Comparison of ENCODE assay signal across 17 cellular contexts in the genomic region with DNA sequence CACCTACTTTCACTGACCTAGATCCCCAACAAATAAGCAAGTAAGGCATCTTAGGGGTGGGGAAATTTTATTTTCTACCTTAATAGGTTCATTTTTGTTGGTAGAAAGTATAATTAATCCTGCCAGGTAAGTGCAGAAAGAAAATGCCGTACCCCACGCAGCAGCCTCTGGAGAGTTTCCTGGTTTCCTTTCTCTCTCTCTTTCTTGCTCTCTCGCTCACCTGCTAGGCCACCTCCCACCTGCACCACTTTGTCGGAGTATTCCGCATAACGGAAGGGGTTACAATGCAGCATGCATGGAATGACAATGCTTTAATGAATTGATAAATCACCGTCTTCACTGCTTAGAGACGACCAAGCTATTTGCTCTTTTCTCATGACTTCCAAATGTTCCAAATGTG.
A peak's percentile ranks its signal among the peaks of the same experiment; 100 is the strongest.
DNase-seq lines count a peak whose midpoint lies in the region; ATAC-seq, FAIRE-seq and TF ChIP-seq lines count a peak whose summit lies in the region.
"Had no signal": no experiment of that assay in that cellular context is flagged by ENCODE, and none has a peak within 500 bp of the region (broad histone marks: within the 10 kb centered on the region; RNA-seq: fewer than 3 reads in every experiment).

No MANE protein-coding gene starts in this region.

- H2BK120ac ChIP-seq in H1 (replicated peaks; ENCODE audit: low read depth, low read length) = no peak overlapping the region

- no peak overlapping the region for H2BK15ac ChIP-seq in H1 (ENCODE audit: low read length)

- H2AFZ ChIP-seq in H1 (ENCODE audit: low read length) = no peak overlapping the region
- H2AFZ ChIP-seq: GM23248 had no signal

- H2BK20ac ChIP-seq in H1 (ENCODE audit: low read length) = no peak overlapping the region

- no peak overlapping the region for H3K18ac ChIP-seq in H1 (ENCODE audit: extremely low read depth, low read length)

- H4K91ac ChIP-seq in H1 (replicated peaks; ENCODE audit: insufficient read length, low read length) = no peak overlapping the region

- H4K8ac ChIP-seq in H1 (ENCODE audit: extremely low read depth, insufficient read depth, low read length) = no peak overlapping the region

- DNase-seq in WTC11 (ENCODE audit: low spot score) (no peak), H1 (ENCODE audit: low read depth in 1 of 2, low spot score in 2 of 2) (peak in 1 of 2 experiments; percentile 41), stomach (no peak), HuH-7 (ENCODE audit: low spot score) (no peak)
- DNase-seq: CD8-positive, alpha-beta T cell; DMS 273 treated with DMSO at 0.1 percent for 48 hours; GM23248; H7; HFFc6 had no signal

- CTCF ChIA-PET in WTC11 (lab: Charles Lee) = interaction anchor here (1.1 kb wide), 1 partner anchor 72 kb away, joined by 3 read pairs; no protein-coding TSS in a partner anchor
- CTCF ChIA-PET in H1 (lab: Charles Lee; ENCODE audit: partially characterized antibody) = interaction anchor here (1.0 to 1.6 kb wide), 2 partner anchors 11 to 41 kb away, joined by 4 read pairs; no protein-coding TSS in a partner anchor

- H4K5ac ChIP-seq in H1 (ENCODE audit: insufficient read length, low read depth, low read length) = no peak overlapping the region

- ATAC-seq in WTC11 (peak; percentile 77), HG03342 (IDR thresholded peaks at IDR 0.05; ENCODE audit: unreplicated experiment) (no peak)
- ATAC-seq: CD8-positive, alpha-beta T cell; HCT116; HepG2 had no signal

- H3K4me1 Mint-ChIP-seq in WTC11 = peaks cover 28% of the 10 kb centered on the region
- H3K4me1 Mint-ChIP-seq: B cell had no signal

- TF ChIP-seq POLR2A in H1 (IDR thresholded peaks at IDR 0.05; ENCODE audit: control extremely low read depth in 1 of 2, low read depth in 2 of 2, low read length in 2 of 2) = no peak
- no peak for TF ChIP-seq POLR2A in stomach (IDR thresholded peaks at IDR 0.05)

- H2AK5ac ChIP-seq in H1 (ENCODE audit: low read depth, low read length) = no peak overlapping the region

- WGBS in H1 (ENCODE audit: extremely low coverage in 1 of 2, insufficient coverage in 1 of 2, insufficient read length in 1 of 2, insufficient replicate concordance in 2 of 2, low coverage in 1 of 2, low lambda C conversion rate in 2 of 2, missing lambda C conversion rate in 1 of 2), 2 experiments = 15% methylated on average over 8 of the region's 8 CpGs; no CpG with 5 or more reads in 1 of the 2 experiments
- 73 to 88% (median 82%) methylated on average over 8 of the region's 8 CpGs for WGBS in stomach, 5 donors

- no peak overlapping the region for H2BK12ac ChIP-seq in H1 (ENCODE audit: low read depth, low read length)

- no peaks in the 10 kb centered on the region for H3K79me1 ChIP-seq in H1 (ENCODE audit: low read depth, low read length)

- H3K27ac Mint-ChIP-seq in WTC11 = no peak overlapping the region
- H3K27ac Mint-ChIP-seq: B cell; CD8-positive, alpha-beta T cell; HFFc6 had no signal

- H3K9me3 ChIP-seq in H1 (ENCODE audit: insufficient read depth in 2 of 2, low read depth in 1 of 2, low read length in 1 of 2) = no peaks in the 10 kb centered on the region
- no peaks in the 10 kb centered on the region for H3K9me3 ChIP-seq in stomach
- H3K9me3 ChIP-seq: BLaER1 treated with 17β-estradiol and CSF1 and Interleukin-3, amounts not matched to agents 10 nM and 100 nM had no signal

- no peaks in the 10 kb centered on the region for H3K9me3 Mint-ChIP-seq in WTC11
- H3K9me3 Mint-ChIP-seq: CD8-positive, alpha-beta T cell; HFFc6 had no signal

- H3K79me2 ChIP-seq in H1 (ENCODE audit: control insufficient read depth in 1 of 2, insufficient read depth in 2 of 2, low read length in 2 of 2) = no peaks in the 10 kb centered on the region

- no peaks in the 10 kb centered on the region for H3K27me3 ChIP-seq in H1 (replicated peaks in 1 of 4; ENCODE audit: control insufficient read depth in 3 of 4, extremely low read depth in 1 of 4, insufficient read depth in 3 of 4, low read length in 3 of 4)
- H3K27me3 ChIP-seq in layer of hippocampus (ENCODE audit: control insufficient read depth, insufficient read depth, low read length) = no peaks in the 10 kb centered on the region
- no peaks in the 10 kb centered on the region for H3K27me3 ChIP-seq in stomach
- H3K27me3 ChIP-seq: BLaER1 treated with 17β-estradiol and CSF1 and Interleukin-3, amounts not matched to agents 10 nM and 100 nM had no signal

- no peak for TF ChIP-seq RAD21 in H1 (IDR thresholded peaks at IDR 0.05 in 1 of 2, conservative IDR thresholded peaks at IDR 0.05 in 1 of 2; ENCODE audit: low read depth in 2 of 2, low read length in 2 of 2)

- H2BK5ac ChIP-seq in H1 (ENCODE audit: low read depth, low read length) = no peak overlapping the region

- H3K36me3 ChIP-seq in H1 (ENCODE audit: control insufficient read depth in 2 of 4, insufficient read depth in 4 of 4, low read length in 3 of 4) (no peaks in the 10 kb centered on the region), stomach (peaks cover 0 to 5% (median 0%) of the 10 kb centered on the region in 4 donors)

- POLR2A ChIA-PET in WTC11 (lab: Charles Lee) = no interaction called here
- POLR2A ChIA-PET in H1 (lab: Charles Lee; ENCODE audit: partially characterized antibody) = interaction anchor here (0.9 to 1.1 kb wide), 2 partner anchors 232 to 268 kb away, joined by 3 to 5 read pairs; no protein-coding TSS in a partner anchor

- intact Hi-C loops in stomach (cut with DNase I; ENCODE audit: low total_unique reads) = no loop called here

- no peak overlapping the region for H3K4me3 Mint-ChIP-seq in WTC11
- H3K4me3 Mint-ChIP-seq: B cell; CD8-positive, alpha-beta T cell; HFFc6 had no signal

- peak overlapping the region; percentile 2 to 33; a peak in 2 of 4 replicates for H3K4me2 ChIP-seq in H1 (ENCODE audit: insufficient read depth in 1 of 2, low read depth in 2 of 2, low read length in 2 of 2)
- H3K4me2 ChIP-seq: BLaER1 treated with 17β-estradiol and CSF1 and Interleukin-3, amounts not matched to agents 10 nM and 100 nM had no signal

- H3K36me3 Mint-ChIP-seq in WTC11 = no peaks in the 10 kb centered on the region
- H3K36me3 Mint-ChIP-seq: CD8-positive, alpha-beta T cell had no signal

- no peak overlapping the region for H3K23ac ChIP-seq in H1 (ENCODE audit: insufficient read length)

- no peak overlapping the region for H3K4me3 ChIP-seq in H1 (ENCODE audit: extremely low read depth in 1 of 4, insufficient read depth in 2 of 4, low read depth in 3 of 4, low read length in 4 of 4)
- no peak overlapping the region for H3K4me3 ChIP-seq in stomach
- H3K4me3 ChIP-seq: BLaER1 treated with 17β-estradiol and CSF1 and Interleukin-3, amounts not matched to agents 10 nM and 100 nM; GM23248 had no signal

- no peak overlapping the region for H3K56ac ChIP-seq in H1 (replicated peaks; ENCODE audit: insufficient read length, low read depth, low read length)

- H3K4me1 ChIP-seq in H1 (replicated peaks in 1 of 4; ENCODE audit: control insufficient read depth in 3 of 4, insufficient read depth in 4 of 4, low read length in 3 of 4) (peaks cover 0 to 12% (median 8%) of the 10 kb centered on the region in 4 experiments; a peak in 3 of 7 replicates), stomach (peaks cover 0 to 3% (median 0%) of the 10 kb centered on the region in 4 donors)

- H4K20me1 ChIP-seq in H1 (replicated peaks in 1 of 2; ENCODE audit: control insufficient read depth in 1 of 2, insufficient read depth in 2 of 2, low read length in 2 of 2) = no peaks in the 10 kb centered on the region
- H4K20me1 ChIP-seq: BLaER1 treated with 17β-estradiol and CSF1 and Interleukin-3, amounts not matched to agents 10 nM and 100 nM had no signal

- TF ChIP-seq EP300 in H1 (IDR thresholded peaks at IDR 0.05; ENCODE audit: borderline replicate concordance in 1 of 2, low read depth in 2 of 2, low read length in 2 of 2) (no peak), stomach (IDR thresholded peaks at IDR 0.05) (no peak)

- H3K9ac ChIP-seq in H1 (replicated peaks in 1 of 4; ENCODE audit: extremely low read depth in 1 of 4, low read depth in 3 of 4, low read length in 3 of 4) = no peak overlapping the region
- H3K9ac ChIP-seq: BLaER1 treated with 17β-estradiol and CSF1 and Interleukin-3, amounts not matched to agents 10 nM and 100 nM; GM23248 had no signal

- no peaks in the 10 kb centered on the region; the same call in 1 of the 2 replicates for H3K27me3 Mint-ChIP-seq in WTC11 (ENCODE audit: low read depth)

- no peak for FAIRE-seq in H1 (lab: Jason Lieb, UNC)
- FAIRE-seq: G401.6, GM12891, HepG2 had no signal

- no peak overlapping the region for H3K4ac ChIP-seq in H1 (replicated peaks; ENCODE audit: insufficient read length, low read depth, low read length)

- H3K27ac ChIP-seq in H1 (ENCODE audit: low read depth, low read length) (no peak overlapping the region), layer of hippocampus (ENCODE audit: low read depth, low read length) (peak overlapping the region; percentile 13), stomach (no peak overlapping the region)
- H3K27ac ChIP-seq: BLaER1 treated with 17β-estradiol and CSF1 and Interleukin-3, amounts not matched to agents 10 nM and 100 nM; GM23248 had no signal

- no peaks in the 10 kb centered on the region for H3K23me2 ChIP-seq in H1 (ENCODE audit: low read depth, low read length)

- TF ChIP-seq CTCF in WTC11 (IDR thresholded peaks at IDR 0.05) = no peak
- TF ChIP-seq CTCF in H1 (IDR thresholded peaks at IDR 0.05; ENCODE audit: control extremely low read depth in 1 of 3, insufficient read depth in 1 of 3, low read depth in 1 of 3, low read length in 3 of 3) = no peak
- TF ChIP-seq CTCF in stomach (IDR thresholded peaks at IDR 0.05) = no peak

- H3K14ac ChIP-seq in H1 (ENCODE audit: insufficient read length) = no peak overlapping the region

TF ChIP-seq in WTC11, 78 proteins besides CTCF, POLR2A, EP300 and RAD21:
- TF ChIP-seq FOXK1 (CRISPR knock-in tag; IDR thresholded peaks at IDR 0.05) (no peak), TEAD4 (CRISPR knock-in tag; IDR thresholded peaks at IDR 0.05) (no peak), NFE2L1 (CRISPR knock-in tag; IDR thresholded peaks at IDR 0.05) (no peak), ZNF263 (CRISPR knock-in tag; IDR thresholded peaks at IDR 0.05; ENCODE audit: low read depth) (no peak), CBFB (CRISPR knock-in tag; IDR thresholded peaks at IDR 0.05; ENCODE audit: low read depth) (no peak)

TF ChIP-seq in H1, 55 proteins besides CTCF, POLR2A, EP300 and RAD21:
- TF ChIP-seq BACH1 (IDR thresholded peaks at IDR 0.05; ENCODE audit: low read length) (no peak), POU5F1 (IDR thresholded peaks at IDR 0.05; ENCODE audit: low read depth, low read length) (no peak), RXRA (IDR thresholded peaks at IDR 0.05; ENCODE audit: insufficient read depth, low read depth, low read length) (no peak), BCL11A (IDR thresholded peaks at IDR 0.05; ENCODE audit: low read depth in 2 of 2, low read length in 2 of 2) (no peak), SP1 (IDR thresholded peaks at IDR 0.05; ENCODE audit: low read depth, low read length) (no peak), SIRT6 (IDR thresholded peaks at IDR 0.05; ENCODE audit: low read length) (no peak), HDAC6 (IDR thresholded peaks at IDR 0.05; ENCODE audit: low read depth, low read length) (no peak)
- TF ChIP-seq, protein P1, sequence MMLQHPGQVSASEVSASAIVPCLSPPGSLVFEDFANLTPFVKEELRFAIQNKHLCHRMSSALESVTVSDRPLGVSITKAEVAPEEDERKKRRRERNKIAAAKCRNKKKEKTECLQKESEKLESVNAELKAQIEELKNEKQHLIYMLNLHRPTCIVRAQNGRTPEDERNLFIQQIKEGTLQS (IDR thresholded peaks at IDR 0.05; ENCODE audit: insufficient read depth, low read depth, low read length) = no peak
